In genomic region chr9:104104407-104104806, GRCh38 we compare ENCODE assay signal across 20 cellular contexts.
"Had no signal": no experiment of that assay in that cellular context is flagged by ENCODE, and none has a peak within 500 bp of the region (broad histone marks: within the 10 kb centered on the region; RNA-seq: fewer than 3 reads in every experiment).

No MANE protein-coding gene starts in this region.

- H3K27ac ChIP-seq: RWPE1, SJCRH30 had no signal

- H3K4me3 ChIP-seq: MG63, SJCRH30 had no signal

- H3K9me3 ChIP-seq: MG63, SJCRH30 had no signal

- ATAC-seq: Panc1, PC-3, SK-N-SH treated with all-trans-retinoic acid at 6 μM for 48 hours had no signal

- H3K27me3 ChIP-seq: MG63, SJCRH30 had no signal

- DNase-seq: Karpas-422, KG1, MG63, NCI-H1092 treated with DMSO at 0.1 percent for 48 hours, NCI-H1436, NCI-H187, NCI-H2029, NCI-H2081 treated with DMSO at 0.1 percent for 48 hours, NCI-H2171, NCI-H226, NCI-H446, NCI-H510A, NCI-H524 treated with DMSO at 0.1 percent for 48 hours, NCI-H748 treated with DMSO at 0.1 percent for 48 hours, PC-3, SHP77 had no signal

- H3K4me1 ChIP-seq: SJCRH30 had no signal
